Comparison of ENCODE assay signal across 12 cellular contexts in genomic region chr10:100890696-100891271, GRCh38. TPM values are rescaled to one million over a fixed set of nuclear protein-coding genes. Genes with fewer than 3 reads are reported as not detected.
DNase-seq lines count a peak whose midpoint lies in the region; ATAC-seq and TF ChIP-seq lines count a peak whose summit lies in the region.
"Had no signal": no experiment of that assay in that cellular context is flagged by ENCODE, and none has a peak within 500 bp of the region (broad histone marks: within the 10 kb centered on the region; RNA-seq: fewer than 3 reads in every experiment).

No MANE protein-coding gene starts in this region.

- peaks cover 26% of the 10 kb centered on the region for H3F3A ChIP-seq in GM23248 (ENCODE audit: insufficient read depth)

- H3K9me3 ChIP-seq in GM23248 (ENCODE audit: low read depth) = no peaks in the 10 kb centered on the region
- H3K9me3 ChIP-seq in esophagus muscularis mucosa = no peaks in the 10 kb centered on the region
- no peaks in the 10 kb centered on the region for H3K9me3 ChIP-seq in tibial nerve
- H3K9me3 ChIP-seq: thoracic aorta had no signal

- CTCF ChIA-PET in RWPE1 (lab: Yijun Ruan, JAX) = no interaction called here

- no peaks in the 10 kb centered on the region for H3K9me2 ChIP-seq in GM23248 (ENCODE audit: insufficient read depth)

- H2AFZ ChIP-seq in GM23248 = 0 out of 2 replicates have a peak overlapping the region, but pooled peaks have one; percentile 40

- H4K20me1 ChIP-seq in GM23248 (ENCODE audit: insufficient read depth) = no peaks in the 10 kb centered on the region

- TF ChIP-seq POLR2A in esophagus muscularis mucosa (IDR thresholded peaks at IDR 0.05; ENCODE audit: low read depth) = no peak
- no peak for TF ChIP-seq POLR2A in tibial nerve (IDR thresholded peaks at IDR 0.05)

- no peaks in the 10 kb centered on the region for H3K27me3 ChIP-seq in GM23248 (replicated peaks; ENCODE audit: insufficient read depth)
- H3K27me3 ChIP-seq in esophagus muscularis mucosa = peaks cover 0 to 54% (median 3%) of the 10 kb centered on the region in 4 donors
- H3K27me3 ChIP-seq in tibial nerve = peaks cover 0 to 14% of the 10 kb centered on the region in 2 donors

- POLR2A ChIA-PET in RWPE1 (lab: Yijun Ruan, JAX; ENCODE audit: low non-redundant PET) = no interaction called here

- DNase-seq in GM23248 = peak; percentile 97
- DNase-seq in RWPE1 (ENCODE audit: low spot score) = peak; percentile 96
- DNase-seq in esophagus muscularis mucosa (ENCODE audit: extremely low spot score) = peak; percentile 66
- peak; percentile 96 for DNase-seq in non-pigmented ciliary epithelial cell (ENCODE audit: low read depth)
- DNase-seq in tibial nerve (ENCODE audit: low spot score in 2 of 2) = no peak
- no peak for DNase-seq in left colon
- DNase-seq: activated CD4-positive, alpha-beta T cell treated with anti-CD3 and anti-CD28 coated beads for 36 hours; H7; NCI-H1417 treated with DMSO at 0.1 percent for 48 hours had no signal

- intact Hi-C loops in esophagus muscularis mucosa (cut with DNase I) (no loop called here), left colon (cut with DNase I, micrococcal nuclease) (no loop called here)

- H3K36me3 ChIP-seq in GM23248 (ENCODE audit: low read depth) (no peaks in the 10 kb centered on the region), esophagus muscularis mucosa (no peaks in the 10 kb centered on the region), tibial nerve (no peaks in the 10 kb centered on the region)
- H3K36me3 ChIP-seq: thoracic aorta had no signal

- peak overlapping the region; percentile 11; the same call in 1 of the 2 replicates for H3K4me3 ChIP-seq in GM23248
- H3K4me3 ChIP-seq in esophagus muscularis mucosa = no peak overlapping the region
- no peak overlapping the region for H3K4me3 ChIP-seq in tibial nerve
- H3K4me3 ChIP-seq: thoracic aorta had no signal

- H3K4me2 ChIP-seq in GM23248 (ENCODE audit: unreplicated experiment) = peak overlapping the region; percentile 46

- 4 to 5% methylated on average over 6 of the region's 6 CpGs for WGBS in GM23248 (ENCODE audit: low coverage in 1 of 2, low lambda C conversion rate in 2 of 2, missing lambda C conversion rate in 2 of 2), 2 experiments
- 89% methylated on average over 6 of the region's 6 CpGs for WGBS in esophagus muscularis mucosa
- 57 to 62% methylated on average over 6 of the region's 6 CpGs for WGBS in tibial nerve, 2 donors

- no peak for ATAC-seq in left colon
- no peak for ATAC-seq in HG03520 (IDR thresholded peaks at IDR 0.05; ENCODE audit: unreplicated experiment)
- no peak for ATAC-seq in HG03432 (IDR thresholded peaks at IDR 0.05; ENCODE audit: unreplicated experiment)
- ATAC-seq: activated CD4-positive, alpha-beta T cell treated with anti-CD3 and anti-CD28 coated beads for 36 hours had no signal

- no peak overlapping the region for H3K9ac ChIP-seq in GM23248

- H3K79me2 ChIP-seq in GM23248 (ENCODE audit: insufficient read depth) = no peaks in the 10 kb centered on the region

- no peak for TF ChIP-seq EP300 in esophagus muscularis mucosa (IDR thresholded peaks at IDR 0.05)
- TF ChIP-seq EP300 in tibial nerve (IDR thresholded peaks at IDR 0.05) = no peak

- TF ChIP-seq CTCF in RWPE1 (conservative IDR thresholded peaks at IDR 0.05; ENCODE audit: low read depth) = no peak
- no peak for TF ChIP-seq CTCF in esophagus muscularis mucosa (IDR thresholded peaks at IDR 0.05)
- no peak for TF ChIP-seq CTCF in tibial nerve (IDR thresholded peaks at IDR 0.05)

- in situ Hi-C loops in GM23248 (cut with MboI) = loop anchor here (25.0 kb wide), 1 partner anchor 553 kb away; the partner anchor contains the start of genes PKD2L1 and SCD

- H3K4me1 ChIP-seq in GM23248 (ENCODE audit: insufficient read depth) (peaks cover 21% of the 10 kb centered on the region), esophagus muscularis mucosa (peaks cover 0 to 9% (median 0%) of the 10 kb centered on the region in 4 donors), tibial nerve (peaks cover 0 to 6% (median 0%) of the 10 kb centered on the region in 4 donors)

- H3K27ac ChIP-seq in GM23248 (peak overlapping the region; percentile 51), RWPE1 (no peak overlapping the region; the same call in 1 of the 2 replicates), esophagus muscularis mucosa (replicated peaks in 1 of 4) (no peak overlapping the region), tibial nerve (no peak overlapping the region)
- H3K27ac ChIP-seq: thoracic aorta had no signal

RNA-seq across cellular contexts. Expression of gene SLF2, which starts 22.0 kb away (rescaled TPM):
- 15.6 and 18.2 TPM in 2 replicates for total RNA-seq in GM23248 (2014; rRNA removed; shearing (Covaris generic))
- 11.7 and 12.5 TPM in 2 replicates for polyA plus RNA-seq in GM23248 (2016; fragmentation: Nextera tagmentation; extraction: Ambion mirVana)
- 10 to 100 TPM; 19.1 to 34.1 (median 20.8) TPM for total RNA-seq in esophagus muscularis mucosa
- total RNA-seq in tibial nerve = 10 to 100 TPM; 25.7 to 37.7 (median 29.7) TPM
- 10 to 100 TPM; 18.5 to 20.3 TPM for total RNA-seq in left colon

Comparison
In these comparisons a context has a peak if more than half of its experiments do, and no peak if none do; other contexts are left out.
1. DNase-seq: peak in GM23248 (single experiment), RWPE1 (single experiment), esophagus muscularis mucosa (single experiment) and non-pigmented ciliary epithelial cell (single experiment); none in tibial nerve (0 of 2) and left colon (0 of 2).